In genomic region chr12:57983858-57984505, GRCh38 we compare ENCODE assay signal across 1 cellular context.
TF ChIP-seq lines count a peak whose summit lies in the region.

No MANE protein-coding gene starts in this region.

TF ChIP-seq in IMR-90, 13 proteins besides CTCF, POLR2A, EP300 and RAD21 (continued from another document):
- no peak for TF ChIP-seq NFE2L2 (IDR thresholded peaks at IDR 0.05; ENCODE audit: low read depth, low read length)
- no peak for TF ChIP-seq SMC3 (IDR thresholded peaks at IDR 0.05; ENCODE audit: low read depth, low read length)
- TF ChIP-seq USF2 (IDR thresholded peaks at IDR 0.05; ENCODE audit: low read depth, low read length): no peak
